17 cellular contexts compared by ENCODE assay signal in the genomic region with DNA sequence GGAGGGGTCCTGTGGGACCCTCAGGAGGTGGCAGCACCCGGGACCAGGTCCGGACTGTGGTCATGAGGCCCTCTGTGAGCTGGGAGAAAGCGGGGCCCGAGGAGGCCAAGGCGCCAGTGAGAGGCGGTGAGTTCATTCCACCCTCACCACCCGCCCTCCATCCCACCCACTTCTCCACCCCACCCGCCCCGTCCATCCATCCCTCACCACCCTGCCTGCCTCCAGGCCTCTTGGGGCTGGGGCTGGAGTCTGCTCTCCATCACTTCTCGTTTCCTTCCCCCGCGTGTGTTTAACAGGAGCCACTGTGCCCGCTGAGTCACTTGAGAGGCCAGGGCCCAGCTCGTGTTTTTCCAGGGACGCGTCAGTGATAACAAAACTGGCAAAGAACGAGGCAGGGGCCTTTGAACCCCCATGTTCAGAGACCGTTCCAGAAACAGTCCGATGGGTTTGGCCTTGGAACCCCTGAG. TPM values are rescaled to one million over a fixed set of nuclear protein-coding genes. Genes with fewer than 3 reads are reported as not detected.
A peak's percentile ranks its signal among the peaks of the same experiment; 100 is the strongest.
DNase-seq lines count a peak whose midpoint lies in the region; ATAC-seq, FAIRE-seq and TF ChIP-seq lines count a peak whose summit lies in the region.
"Had no signal": no experiment of that assay in that cellular context is flagged by ENCODE, and none has a peak within 500 bp of the region (broad histone marks: within the 10 kb centered on the region; RNA-seq: fewer than 3 reads in every experiment).

No MANE protein-coding gene starts in this region.

- no peak for ATAC-seq in DND-41 (ENCODE audit: insufficient read depth, low read depth)
- peak; percentile 40 for ATAC-seq in naive thymus-derived CD4-positive, alpha-beta T cell
- ATAC-seq in stimulated activated effector memory CD8-positive, alpha-beta T cell treated with anti-CD3 and anti-CD28 coated beads, Interleukin-12 subunit alpha, Interleukin-12 subunit beta, amount 100 ng/mL, for 72 hours: no peak
- ATAC-seq: activated naive CD8-positive, alpha-beta T cell treated with anti-CD3 and anti-CD28 coated beads, Interleukin-2, amount 50 U/mL, for 24 hours had no signal

- H3K4me3 ChIP-seq in DND-41 (ENCODE audit: low read depth in 1 of 2, low read length in 2 of 2): no peak overlapping the region
- no peak overlapping the region for H3K4me3 ChIP-seq in naive thymus-derived CD4-positive, alpha-beta T cell (ENCODE audit: low read length)
- H3K4me3 ChIP-seq: left lung, MG63, SJCRH30, tibial artery had no signal

- H3K4me3 Mint-ChIP-seq in naive thymus-derived CD4-positive, alpha-beta T cell: no peak overlapping the region
- H3K4me3 Mint-ChIP-seq in stimulated activated effector memory CD8-positive, alpha-beta T cell treated with anti-CD3 and anti-CD28 coated beads, Interleukin-12 subunit alpha, Interleukin-12 subunit beta, amount 100 ng/mL, for 72 hours: no peak overlapping the region
- H3K4me3 Mint-ChIP-seq: activated naive CD8-positive, alpha-beta T cell treated with anti-CD3 and anti-CD28 coated beads, Interleukin-2, amount 50 U/mL, for 24 hours had no signal

- no peaks in the 10 kb centered on the region for H3K9me3 ChIP-seq in DND-41 (ENCODE audit: insufficient read depth, low read length, severe bottlenecking)
- H3K9me3 ChIP-seq in naive thymus-derived CD4-positive, alpha-beta T cell (ENCODE audit: control insufficient read depth in 2 of 3, low read length in 3 of 3): no peaks in the 10 kb centered on the region
- H3K9me3 ChIP-seq: left lung, MG63, SJCRH30, tibial artery had no signal

- peak overlapping the region; percentile 87 for H3K27ac ChIP-seq in DND-41 (ENCODE audit: low read length)
- no peak overlapping the region for H3K27ac ChIP-seq in naive thymus-derived CD4-positive, alpha-beta T cell (ENCODE audit: low read depth, low read length)
- H3K27ac ChIP-seq: left lung, parathyroid adenoma, SJCRH30, tibial artery, VCaP had no signal

- intact Hi-C loops in naive thymus-derived CD4-positive, alpha-beta T cell (cut with micrococcal nuclease): no loop called here

- peaks cover 11% of the 10 kb centered on the region; the same call in 1 of the 2 replicates for H3K79me2 ChIP-seq in DND-41 (ENCODE audit: insufficient read depth, low read length)
- H3K79me2 ChIP-seq: parathyroid adenoma had no signal

- H3K27me3 Mint-ChIP-seq in naive thymus-derived CD4-positive, alpha-beta T cell: no peaks in the 10 kb centered on the region
- H3K27me3 Mint-ChIP-seq: activated naive CD8-positive, alpha-beta T cell treated with anti-CD3 and anti-CD28 coated beads, Interleukin-2, amount 50 U/mL, for 24 hours had no signal

- DNase-seq in DND-41: no peak
- DNase-seq in MV-4-11 (lab: John Stamatoyannopoulos, UW): peak; percentile 60
- peak; percentile 60 for DNase-seq in UCSD-AML1 (lab: John Stamatoyannopoulos, UW; ENCODE audit: unreplicated experiment)
- DNase-seq in naive thymus-derived CD4-positive, alpha-beta T cell: no peak
- DNase-seq in stimulated activated effector memory CD8-positive, alpha-beta T cell treated with anti-CD3 and anti-CD28 coated beads, Interleukin-12 subunit alpha, Interleukin-12 subunit beta, amount 100 ng/mL, for 72 hours (ENCODE audit: low spot score in 2 of 2): no peak
- DNase-seq in D721Med (ENCODE audit: insufficient read length, low spot score): no peak
- DNase-seq in GM10248 (ENCODE audit: extremely low spot score): no peak
- DNase-seq: activated naive CD8-positive, alpha-beta T cell treated with anti-CD3 and anti-CD28 coated beads, Interleukin-2, amount 50 U/mL, for 24 hours; effector CD8-positive, alpha-beta T cell; foreskin melanocyte; MG63; NCI-H82; SJCRH30; tibial artery had no signal

- H3K9me3 Mint-ChIP-seq in naive thymus-derived CD4-positive, alpha-beta T cell: no peaks in the 10 kb centered on the region
- H3K9me3 Mint-ChIP-seq in stimulated activated effector memory CD8-positive, alpha-beta T cell treated with anti-CD3 and anti-CD28 coated beads, Interleukin-12 subunit alpha, Interleukin-12 subunit beta, amount 100 ng/mL, for 72 hours: no peaks in the 10 kb centered on the region
- H3K9me3 Mint-ChIP-seq: activated naive CD8-positive, alpha-beta T cell treated with anti-CD3 and anti-CD28 coated beads, Interleukin-2, amount 50 U/mL, for 24 hours had no signal

- TF ChIP-seq CTCF in DND-41 (IDR thresholded peaks at IDR 0.05; ENCODE audit: borderline replicate concordance, extremely low read depth, low read length, poor library complexity, severe bottlenecking) (no peak), D721Med (IDR thresholded peaks at IDR 0.05; ENCODE audit: insufficient read depth, missing control alignments) (no peak), GM10248 (IDR thresholded peaks at IDR 0.05; ENCODE audit: control extremely low read depth, extremely low read depth, low read depth, missing control alignments) (no peak)

- no peaks in the 10 kb centered on the region for H3K27me3 ChIP-seq in DND-41 (ENCODE audit: insufficient read depth, low read length, poor library complexity)
- no peaks in the 10 kb centered on the region for H3K27me3 ChIP-seq in naive thymus-derived CD4-positive, alpha-beta T cell (ENCODE audit: control insufficient read depth in 2 of 2, insufficient read depth in 2 of 2, low read length in 2 of 2)
- H3K27me3 ChIP-seq: MG63, SJCRH30 had no signal

- H3K27ac Mint-ChIP-seq in naive thymus-derived CD4-positive, alpha-beta T cell: no peak overlapping the region
- H3K27ac Mint-ChIP-seq in stimulated activated effector memory CD8-positive, alpha-beta T cell treated with anti-CD3 and anti-CD28 coated beads, Interleukin-12 subunit alpha, Interleukin-12 subunit beta, amount 100 ng/mL, for 72 hours: no peak overlapping the region
- H3K27ac Mint-ChIP-seq: activated naive CD8-positive, alpha-beta T cell treated with anti-CD3 and anti-CD28 coated beads, Interleukin-2, amount 50 U/mL, for 24 hours had no signal

- peaks cover 0 to 7% (median 3%) of the 10 kb centered on the region in 5 donors for H3K36me3 Mint-ChIP-seq in naive thymus-derived CD4-positive, alpha-beta T cell
- no peaks in the 10 kb centered on the region for H3K36me3 Mint-ChIP-seq in stimulated activated effector memory CD8-positive, alpha-beta T cell treated with anti-CD3 and anti-CD28 coated beads, Interleukin-12 subunit alpha, Interleukin-12 subunit beta, amount 100 ng/mL, for 72 hours

- FAIRE-seq in D721Med (lab: Jason Lieb, UNC): no peak

- no peak overlapping the region for H3K9ac ChIP-seq in DND-41 (ENCODE audit: low read depth, low read length)
- H3K9ac ChIP-seq: parathyroid adenoma had no signal

- peaks cover 3% of the 10 kb centered on the region; the same call in 1 of the 2 replicates for H3K36me3 ChIP-seq in DND-41 (ENCODE audit: insufficient read depth, low read length)
- H3K36me3 ChIP-seq in naive thymus-derived CD4-positive, alpha-beta T cell (ENCODE audit: control insufficient read depth in 2 of 3, insufficient read depth in 3 of 3, low read length in 3 of 3): peaks cover 0 to 44% (median 0%) of the 10 kb centered on the region in 3 experiments
- H3K36me3 ChIP-seq: MG63, SJCRH30 had no signal

- H2AFZ ChIP-seq in DND-41 (ENCODE audit: low read depth, low read length): no peak overlapping the region
- H2AFZ ChIP-seq: parathyroid adenoma had no signal

- no peak overlapping the region for H3K4me2 ChIP-seq in DND-41 (ENCODE audit: insufficient read depth, low read length)

- peaks cover 20 to 49% (median 36%) of the 10 kb centered on the region in 7 donors for H3K4me1 Mint-ChIP-seq in naive thymus-derived CD4-positive, alpha-beta T cell
- peaks cover 32% of the 10 kb centered on the region for H3K4me1 Mint-ChIP-seq in stimulated activated effector memory CD8-positive, alpha-beta T cell treated with anti-CD3 and anti-CD28 coated beads, Interleukin-12 subunit alpha, Interleukin-12 subunit beta, amount 100 ng/mL, for 72 hours

- peaks cover 74% of the 10 kb centered on the region for H3K4me1 ChIP-seq in DND-41 (ENCODE audit: insufficient read depth, low read length)
- peaks cover 12 to 19% of the 10 kb centered on the region in 2 donors for H3K4me1 ChIP-seq in naive thymus-derived CD4-positive, alpha-beta T cell (ENCODE audit: control insufficient read depth in 2 of 2, insufficient read depth in 2 of 2, low read length in 2 of 2)
- H3K4me1 ChIP-seq: parathyroid adenoma had no signal

- CTCF ChIA-PET in naive thymus-derived CD4-positive, alpha-beta T cell (lab: Charles Lee): no interaction called here
- CTCF ChIA-PET in GM10248 (lab: Yijun Ruan, JAX): interaction anchor here (0.9 kb wide), 1 partner anchor 29 kb away, joined by 3 read pairs; no protein-coding TSS in a partner anchor

- H4K20me1 ChIP-seq in DND-41 (ENCODE audit: insufficient read depth, low read length): no peaks in the 10 kb centered on the region; the same call in 1 of the 2 replicates

- POLR2A ChIA-PET in naive thymus-derived CD4-positive, alpha-beta T cell (lab: Charles Lee): no interaction called here
- POLR2A ChIA-PET in GM10248 (lab: Yijun Ruan, JAX): no interaction called here

RNA-seq across cellular contexts. Expression of gene SH3TC1, which starts 6.2 kb away (rescaled TPM):
- total RNA-seq in naive thymus-derived CD4-positive, alpha-beta T cell: 100 to 1,000 TPM in 1 of 5 experiments, 10 to 100 TPM in 4; 33.8 to 120 (median 41.2) TPM
- 10 to 100 TPM in 1 of 2 donors, 1 to 10 TPM in 1; 6.5 to 12.1 TPM for polyA plus RNA-seq in naive thymus-derived CD4-positive, alpha-beta T cell

RNA-seq across cellular contexts. Expression of gene ABLIM2, which starts 46.7 kb away (rescaled TPM):
- 1 to 10 TPM in 4 of 5 experiments, under 1 TPM in 1; 0.22 to 4.9 (median 3.1) TPM for total RNA-seq in naive thymus-derived CD4-positive, alpha-beta T cell
- polyA plus RNA-seq in naive thymus-derived CD4-positive, alpha-beta T cell: 1 to 10 TPM in 1 of 2 donors, under 1 TPM in 1; 0.99 to 5.8 TPM

Comparison
In these comparisons a context has a peak if more than half of its experiments do, and no peak if none do; other contexts are left out.
1. DNase-seq: peak in MV-4-11 (single experiment) and UCSD-AML1 (single experiment); none in DND-41 (single experiment), naive thymus-derived CD4-positive, alpha-beta T cell (0 of 9), stimulated activated effector memory CD8-positive, alpha-beta T cell treated with anti-CD3 and anti-CD28 coated beads, Interleukin-12 subunit alpha, Interleukin-12 subunit beta, amount 100 ng/mL, for 72 hours (0 of 2), D721Med (single experiment) and GM10248 (single experiment).